ENCODE assay signal across 11 cellular contexts in genomic region chr3:11610044-11610671, GRCh38.
DNase-seq lines count a peak whose midpoint lies in the region; ATAC-seq and TF ChIP-seq lines count a peak whose summit lies in the region.
"Had no signal": no experiment of that assay in that cellular context is flagged by ENCODE, and none has a peak within 500 bp of the region (broad histone marks: within the 10 kb centered on the region; RNA-seq: fewer than 3 reads in every experiment).

No MANE protein-coding gene starts in this region.

- ATAC-seq in RWPE2 (ENCODE audit: low read depth) (0 out of 3 replicates have a peak, but pooled peaks have one; percentile 28), HG02973 (IDR thresholded peaks at IDR 0.05; ENCODE audit: unreplicated experiment) (no peak)

- H3K36me3 ChIP-seq in RWPE2 (ENCODE audit: low read depth) = 0 out of 2 replicates have a peak, but pooled peaks cover 3% of the 10 kb centered on the region

- H3K9me3 ChIP-seq in RWPE2 (ENCODE audit: severe bottlenecking) = no peaks in the 10 kb centered on the region

- H3K27ac ChIP-seq in RWPE2 (ENCODE audit: poor library complexity, severe bottlenecking) = no peak overlapping the region
- H3K27ac ChIP-seq: C4-2B had no signal

- H3K4me1 Mint-ChIP-seq in nephron progenitor cell = peaks cover 98% of the 10 kb centered on the region

- peak overlapping the region; percentile 94 for H3K27ac Mint-ChIP-seq in nephron progenitor cell
- H3K27ac Mint-ChIP-seq: activated T-helper 1 cell treated with anti-CD3 and anti-CD28 coated beads, Interleukin-12 subunit alpha, Interleukin-12 subunit beta, Interleukin-2, Interleukin-4 antibody, amounts not matched to agents 30 ng/mL and 10 ng/mL and 1 ng/mL, durations not matched to agents 14 hours and 24 hours and 36 hours had no signal

- H3K27me3 ChIP-seq in RWPE2 (ENCODE audit: insufficient read depth, poor library complexity, severe bottlenecking) = no peaks in the 10 kb centered on the region

- in situ Hi-C loops in GM13977 (cut with MboI; ENCODE audit: low pct_unique_long_range_greater_than_20kb, low sequenced_read_pairs, unreplicated experiment) = no loop called here

- H3K4me1 ChIP-seq in RWPE2 (ENCODE audit: insufficient read depth, poor library complexity, severe bottlenecking) = peaks cover 37% of the 10 kb centered on the region

- DNase-seq in AG09309 (ENCODE audit: low read depth) (peak; percentile 37), RWPE2 (ENCODE audit: low spot score) (no peak), fibroblast of pulmonary artery (ENCODE audit: low read depth) (peak; percentile 67), nephron progenitor cell (peak; percentile 42), GM13977 (ENCODE audit: low spot score) (no peak), HuH-7.5 (ENCODE audit: low spot score) (no peak)
- DNase-seq in central memory CD4-positive, alpha-beta T cell = no peak
- DNase-seq: NCI-H510A had no signal

- peaks cover 2% of the 10 kb centered on the region for H3K27me3 Mint-ChIP-seq in nephron progenitor cell (ENCODE audit: low read depth, poor library complexity)

- no peaks in the 10 kb centered on the region for H3K9me3 Mint-ChIP-seq in nephron progenitor cell
- H3K9me3 Mint-ChIP-seq: activated T-helper 1 cell treated with anti-CD3 and anti-CD28 coated beads, Interleukin-12 subunit alpha, Interleukin-12 subunit beta, Interleukin-2, Interleukin-4 antibody, amounts not matched to agents 30 ng/mL and 10 ng/mL and 1 ng/mL, durations not matched to agents 14 hours and 24 hours and 36 hours had no signal

- peaks cover 45% of the 10 kb centered on the region for H3K36me3 Mint-ChIP-seq in nephron progenitor cell (ENCODE audit: low read depth)

- H3K4me3 ChIP-seq in AG09309 (ENCODE audit: control insufficient read depth, low read depth, low read length) (peak overlapping the region; percentile 2), RWPE2 (ENCODE audit: severe bottlenecking) (no peak overlapping the region), fibroblast of pulmonary artery (replicated peaks; ENCODE audit: low read depth, low read length) (peak overlapping the region; percentile 38)

- TF ChIP-seq CTCF in AG09309 (IDR thresholded peaks at IDR 0.05; ENCODE audit: control insufficient read depth, insufficient read depth, low read depth, low read length, missing control alignments) (no peak), RWPE2 (IDR thresholded peaks at IDR 0.05; ENCODE audit: poor library complexity, severe bottlenecking) (no peak), fibroblast of pulmonary artery (IDR thresholded peaks at IDR 0.05; ENCODE audit: low read length, missing control alignments) (no peak), nephron progenitor cell (IDR thresholded peaks at IDR 0.05) (no peak), GM13977 (IDR thresholded peaks at IDR 0.05; ENCODE audit: extremely low read depth, insufficient read depth, missing control alignments) (no peak)

- H3K4me3 Mint-ChIP-seq in nephron progenitor cell = peak overlapping the region; percentile 61
- H3K4me3 Mint-ChIP-seq: activated T-helper 1 cell treated with anti-CD3 and anti-CD28 coated beads, Interleukin-12 subunit alpha, Interleukin-12 subunit beta, Interleukin-2, Interleukin-4 antibody, amounts not matched to agents 30 ng/mL and 10 ng/mL and 1 ng/mL, durations not matched to agents 14 hours and 24 hours and 36 hours had no signal

Comparison
In these comparisons a context has a peak if more than half of its experiments do, and no peak if none do; other contexts are left out.
1. DNase-seq: peak in AG09309 (single experiment), fibroblast of pulmonary artery (single experiment) and nephron progenitor cell (single experiment); none in RWPE2 (single experiment), GM13977 (single experiment), HuH-7.5 (single experiment) and central memory CD4-positive, alpha-beta T cell (single experiment).